Comparison of ENCODE assay signal across 8 cellular contexts in genomic region chr9:129597355-129598088, GRCh38. TPM values are rescaled to one million over a fixed set of nuclear protein-coding genes. Genes with fewer than 3 reads are reported as not detected.
DNase-seq lines count a peak whose midpoint lies in the region; ATAC-seq and TF ChIP-seq lines count a peak whose summit lies in the region.
"Had no signal": no experiment of that assay in that cellular context is flagged by ENCODE, and none has a peak within 500 bp of the region (broad histone marks: within the 10 kb centered on the region; RNA-seq: fewer than 3 reads in every experiment).

No MANE protein-coding gene starts in this region.

- peak; percentile 42 to 76 for ATAC-seq in left cardiac atrium
- ATAC-seq in psoas muscle: peak; percentile 64 to 81 (median 76)
- ATAC-seq in GM19324 (IDR thresholded peaks at IDR 0.05; ENCODE audit: low FRiP score, unreplicated experiment): no peak

- intact Hi-C loops in left cardiac atrium (cut with DNase I): no loop called here
- intact Hi-C loops in psoas muscle (cut with DNase I): no loop called here

- H3K9me3 ChIP-seq in psoas muscle: no peaks in the 10 kb centered on the region

- H3K27me3 ChIP-seq in H7 (ENCODE audit: control insufficient read depth, insufficient read depth, low read length): peaks cover 14% of the 10 kb centered on the region
- peaks cover 0 to 3% (median 3%) of the 10 kb centered on the region in 3 donors for H3K27me3 ChIP-seq in psoas muscle (ENCODE audit: insufficient read depth in 3 of 3, low read length in 2 of 3)

- peaks cover 17% of the 10 kb centered on the region for H3K4me1 ChIP-seq in psoas muscle

- 9 to 14% (median 13%) methylated on average over 33 to 57 of the region's 57 CpGs for WGBS in psoas muscle, 3 donors

- peak overlapping the region; percentile 68 for H3K27ac ChIP-seq in psoas muscle

- DNase-seq in H7: peak; percentile 90
- peak; percentile 27 for DNase-seq in activated effector memory CD4-positive, alpha-beta T cell treated with Interleukin-2 at 50 U/mL for 16 hours
- peak; percentile 78 for DNase-seq in left cardiac atrium
- peak; percentile 75 to 83 for DNase-seq in psoas muscle
- DNase-seq in HEK293T (ENCODE audit: extremely low spot score): no peak
- no peak for DNase-seq in NOMO-1 treated with DMSO at 0.1 percent for 48 hours (lab: John Stamatoyannopoulos, UW; ENCODE audit: unreplicated experiment)

- POLR2A ChIA-PET in HEK293T (lab: Yijun Ruan, JAX): no interaction called here

- CTCF ChIA-PET in HEK293T (lab: Yijun Ruan, JAX): no interaction called here

- TF ChIP-seq CTCF in psoas muscle (IDR thresholded peaks at IDR 0.05): no peak

- H3K36me3 ChIP-seq in H7 (replicated peaks; ENCODE audit: control insufficient read depth, insufficient read depth, low read length) (no peaks in the 10 kb centered on the region), psoas muscle (ENCODE audit: insufficient read depth in 1 of 2, low read depth in 1 of 2) (no peaks in the 10 kb centered on the region)

- H3K4me3 ChIP-seq in H7 (ENCODE audit: insufficient read depth, low read depth, low read length) (peak overlapping the region; percentile 70), psoas muscle (peak overlapping the region; percentile 66)

TF ChIP-seq in HEK293T, 16 proteins besides CTCF, POLR2A, EP300 and RAD21:
- TF ChIP-seq ZNF384 (IDR thresholded peaks at IDR 0.05) (no peak), SUZ12 (IDR thresholded peaks at IDR 0.05) (no peak), FOXK2 (IDR thresholded peaks at IDR 0.05) (no peak), ARNT (IDR thresholded peaks at IDR 0.05) (no peak), NFRKB (IDR thresholded peaks at IDR 0.05) (no peak), FOXM1 (IDR thresholded peaks at IDR 0.05; ENCODE audit: borderline replicate concordance) (no peak), FOXA1 (IDR thresholded peaks at IDR 0.05) (no peak), BHLHE40 (IDR thresholded peaks at IDR 0.05; ENCODE audit: borderline replicate concordance) (no peak), CTBP1 (IDR thresholded peaks at IDR 0.05; ENCODE audit: borderline replicate concordance) (no peak), TARDBP (IDR thresholded peaks at IDR 0.05) (no peak), SP1 (IDR thresholded peaks at IDR 0.05) (no peak), ELF4 (IDR thresholded peaks at IDR 0.05) (no peak)

RNA-seq across cellular contexts. Expression of gene C9orf50, which starts 23.4 kb away (rescaled TPM):
- total RNA-seq in H7 (2014; rRNA removed; shearing (Covaris generic)): not detected in 2 replicates
- total RNA-seq in left cardiac atrium (not detected), psoas muscle (not detected)
- not detected for polyA plus RNA-seq in psoas muscle
- total RNA-seq: T-helper 2 cell treated with Interferon-gamma antibody and Interleukin-4, amounts not matched to agents 100 ng/mL and 5 ng/mL, for 36 hours had no signal

RNA-seq across cellular contexts. Expression of gene NTMT1, which starts 28.4 kb away (rescaled TPM):
- 71.2 and 80.5 TPM in 2 replicates for total RNA-seq in H7 (2014; rRNA removed; shearing (Covaris generic))
- total RNA-seq in left cardiac atrium: 10 to 100 TPM; 43.4 to 53.8 TPM
- 10 to 100 TPM; 67.5 to 98.2 (median 72.0) TPM for total RNA-seq in psoas muscle
- 100 to 1,000 TPM in 2 of 3 donors, 10 to 100 TPM in 1; 92.9 to 178 (median 112) TPM for polyA plus RNA-seq in psoas muscle

RNA-seq across cellular contexts. Expression of gene ASB6, which starts 44.4 kb away (rescaled TPM):
- 19.2 and 20.9 TPM in 2 replicates for total RNA-seq in H7 (2014; rRNA removed; shearing (Covaris generic))
- total RNA-seq in left cardiac atrium (10 to 100 TPM in 1 of 2 donors, 1 to 10 TPM in 1; 8.3 to 11.6 TPM), psoas muscle (10 to 100 TPM in 1 of 4 donors, 1 to 10 TPM in 3; 6.3 to 11.9 (median 8.6) TPM)
- 10 to 100 TPM in 2 of 3 donors, 1 to 10 TPM in 1; 8.0 to 20.2 (median 14.9) TPM for polyA plus RNA-seq in psoas muscle

Comparison
In these comparisons a context has a peak if more than half of its experiments do, and no peak if none do; other contexts are left out.
1. DNase-seq: peak in H7 (single experiment), activated effector memory CD4-positive, alpha-beta T cell treated with Interleukin-2 at 50 U/mL for 16 hours (single experiment), left cardiac atrium (single experiment) and psoas muscle (2 of 2); none in HEK293T (single experiment) and NOMO-1 treated with DMSO at 0.1 percent for 48 hours (single experiment).